Comparison of ENCODE assay signal across 16 cellular contexts in genomic region chr3:11239796-11240195, GRCh38.
"Had no signal": no experiment of that assay in that cellular context is flagged by ENCODE, and none has a peak within 500 bp of the region (broad histone marks: within the 10 kb centered on the region; RNA-seq: fewer than 3 reads in every experiment).

No MANE protein-coding gene starts in this region.

- H3K4me1 Mint-ChIP-seq: neural progenitor cell had no signal

- H3K27ac ChIP-seq: lower lobe of right lung, neural progenitor cell, pancreas, SK-N-MC, WERI-Rb-1 had no signal

- H3K9me3 Mint-ChIP-seq: neural progenitor cell, type B pancreatic cell had no signal

- H3K9me3 ChIP-seq: lower lobe of right lung, pancreas had no signal

- H3K36me3 ChIP-seq: brain microvascular endothelial cell, lower lobe of right lung, neural progenitor cell, pancreas, WERI-Rb-1 had no signal

- H3K27me3 ChIP-seq: brain microvascular endothelial cell, neural progenitor cell, pancreas had no signal

- H3K4me3 ChIP-seq: lower lobe of right lung, neural progenitor cell, pancreas, SK-N-MC had no signal

- H2AFZ ChIP-seq: neural progenitor cell had no signal

- H3K9ac ChIP-seq: neural progenitor cell had no signal

- H3K36me3 Mint-ChIP-seq: neural progenitor cell, T-cell, type B pancreatic cell had no signal

- H3K4me3 Mint-ChIP-seq: activated CD4-positive, alpha-beta T cell treated with anti-CD3 and anti-CD28 coated beads, Interleukin-2, amount 10 ng/mL, durations not matched to agents 7 days and 5 days; activated CD8-positive, alpha-beta memory T cell treated with anti-CD3 and anti-CD28 coated beads, Interleukin-2, amount 10 ng/mL, durations not matched to agents 7 days and 5 days; activated naive CD4-positive, alpha-beta T cell treated with anti-CD3 and anti-CD28 coated beads for 36 hours; neural progenitor cell; T-cell; type B pancreatic cell had no signal

- H3K27ac Mint-ChIP-seq: activated CD4-positive, alpha-beta T cell treated with anti-CD3 and anti-CD28 coated beads, Interleukin-2, amount 10 ng/mL, durations not matched to agents 7 days and 5 days; activated CD8-positive, alpha-beta memory T cell treated with anti-CD3 and anti-CD28 coated beads, Interleukin-2, amount 10 ng/mL, durations not matched to agents 7 days and 5 days; neural progenitor cell; T-cell had no signal

- DNase-seq: activated CD4-positive, alpha-beta T cell treated with anti-CD3 and anti-CD28 coated beads, Interleukin-2, amount 10 ng/mL, durations not matched to agents 7 days and 5 days; activated CD8-positive, alpha-beta memory T cell treated with anti-CD3 and anti-CD28 coated beads, Interleukin-2, amount 10 ng/mL, durations not matched to agents 7 days and 5 days; brain microvascular endothelial cell; cerebellar nuclear complex; dermis blood vessel endothelial cell; hypothalamus; lower lobe of right lung; midbrain; pancreas; substantia nigra; T-cell; WERI-Rb-1 had no signal

- H3K27me3 Mint-ChIP-seq: activated CD4-positive, alpha-beta T cell treated with anti-CD3 and anti-CD28 coated beads, Interleukin-2, amount 10 ng/mL, durations not matched to agents 7 days and 5 days; type B pancreatic cell had no signal

- H3K4me1 ChIP-seq: lower lobe of right lung, neural progenitor cell, pancreas had no signal

- ATAC-seq: activated CD8-positive, alpha-beta memory T cell treated with anti-CD3 and anti-CD28 coated beads, Interleukin-2, amount 10 ng/mL, durations not matched to agents 7 days and 5 days; lower lobe of right lung; pancreas; T-cell had no signal

- H3K4me2 ChIP-seq: neural progenitor cell had no signal
